10 cellular contexts compared by ENCODE assay signal in genomic region chr21:23936224-23936623, GRCh38.
DNase-seq lines count a peak whose midpoint lies in the region; ATAC-seq and TF ChIP-seq lines count a peak whose summit lies in the region.
"Had no signal": no experiment of that assay in that cellular context is flagged by ENCODE, and none has a peak within 500 bp of the region (broad histone marks: within the 10 kb centered on the region; RNA-seq: fewer than 3 reads in every experiment).

No MANE protein-coding gene starts in this region.

- in situ Hi-C loops in SK-MEL-5 (cut with HindIII; ENCODE audit: low pct_unique_long_range_greater_than_20kb, low sequenced_read_pairs): no loop called here

- POLR2A ChIA-PET in HEK293T (lab: Yijun Ruan, JAX): no interaction called here

- ATAC-seq in GM21367 (IDR thresholded peaks at IDR 0.05; ENCODE audit: unreplicated experiment) (no peak), left lung (no peak), GM18858 (IDR thresholded peaks at IDR 0.05; ENCODE audit: unreplicated experiment) (no peak)

- H3K9me3 ChIP-seq in left lung: no peaks in the 10 kb centered on the region

- CTCF ChIA-PET in HEK293T (lab: Yijun Ruan, JAX): no interaction called here

- no peaks in the 10 kb centered on the region for H3K27me3 ChIP-seq in left lung

- intact Hi-C loops in head of caudate nucleus (cut with DNase I) (no loop called here), left lung (cut with DNase I) (no loop called here)

- H3K4me3 ChIP-seq in left lung: no peak overlapping the region
- H3K4me3 ChIP-seq: SK-N-MC had no signal

- DNase-seq in COR-L47 (lab: John Stamatoyannopoulos, UW) (peak; percentile 2), HEK293T (ENCODE audit: extremely low spot score) (peak; percentile 18), SK-MEL-5 (ENCODE audit: low read depth, low spot score) (peak; percentile 57), head of caudate nucleus (peak in 25 of 42 donors; percentile 4 to 77 (median 35)), left lung (no peak)
- DNase-seq in stimulated activated naive CD4-positive, alpha-beta T cell (lab: John Stamatoyannopoulos, UW): no peak
- DNase-seq: immature natural killer cell had no signal

- no peak overlapping the region for H3K27ac ChIP-seq in left lung
- H3K27ac ChIP-seq: SK-N-MC had no signal

- no peaks in the 10 kb centered on the region for H3K36me3 ChIP-seq in left lung

- no peaks in the 10 kb centered on the region for H3K4me1 ChIP-seq in left lung

- TF ChIP-seq CTCF in left lung (IDR thresholded peaks at IDR 0.05): peak in 1 of 2 donors; percentile 16

TF ChIP-seq in HEK293T, 16 proteins besides CTCF, POLR2A, EP300 and RAD21:
- no peak for TF ChIP-seq BHLHE40 (IDR thresholded peaks at IDR 0.05; ENCODE audit: borderline replicate concordance)
- TF ChIP-seq L3MBTL2 (conservative IDR thresholded peaks at IDR 0.05): no peak
- TF ChIP-seq NFRKB (IDR thresholded peaks at IDR 0.05): no peak
- TF ChIP-seq ELF4 (IDR thresholded peaks at IDR 0.05): no peak
- no peak for TF ChIP-seq LEF1 (IDR thresholded peaks at IDR 0.05; ENCODE audit: borderline replicate concordance)
- TF ChIP-seq FOXK2 (IDR thresholded peaks at IDR 0.05): no peak
- TF ChIP-seq SP1 (IDR thresholded peaks at IDR 0.05): no peak
- TF ChIP-seq HDGF (IDR thresholded peaks at IDR 0.05; ENCODE audit: borderline replicate concordance): no peak
- no peak for TF ChIP-seq TARDBP (IDR thresholded peaks at IDR 0.05)
- no peak for TF ChIP-seq SUZ12 (IDR thresholded peaks at IDR 0.05)

Comparison
In these comparisons a context has a peak if more than half of its experiments do, and no peak if none do; other contexts are left out.
1. DNase-seq: peak in COR-L47 (single experiment), HEK293T (single experiment), SK-MEL-5 (single experiment) and head of caudate nucleus (25 of 42); none in left lung (0 of 2) and stimulated activated naive CD4-positive, alpha-beta T cell (0 of 6).